In genomic region chr19:13396256-13397080, GRCh38 we compare ENCODE assay signal across 1 cellular context.
TF ChIP-seq lines count a peak whose summit lies in the region.

No MANE protein-coding gene starts in this region.

TF ChIP-seq in HepG2, 621 proteins besides CTCF, POLR2A, EP300 and RAD21 (continued from another document):
- no peak for TF ChIP-seq PHF5A (CRISPR knock-in tag; IDR thresholded peaks at IDR 0.05; ENCODE audit: low read depth, unreplicated experiment)
- TF ChIP-seq CEBPZ (IDR thresholded peaks at IDR 0.05; ENCODE audit: low read length), result no peak
- TF ChIP-seq RFXANK (CRISPR knock-in tag; IDR thresholded peaks at IDR 0.05), result no peak
- TF ChIP-seq, protein P1, sequence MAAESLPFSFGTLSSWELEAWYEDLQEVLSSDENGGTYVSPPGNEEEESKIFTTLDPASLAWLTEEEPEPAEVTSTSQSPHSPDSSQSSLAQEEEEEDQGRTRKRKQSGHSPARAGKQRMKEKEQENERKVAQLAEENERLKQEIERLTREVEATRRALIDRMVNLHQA (CRISPR knock-in tag; IDR thresholded peaks at IDR 0.05), result no peak
- TF ChIP-seq ZNF251 (CRISPR knock-in tag; IDR thresholded peaks at IDR 0.05), result no peak
- peak; percentile 96 for TF ChIP-seq THAP11 (CRISPR knock-in tag; IDR thresholded peaks at IDR 0.05)
- TF ChIP-seq ZSCAN31 (CRISPR knock-in tag; IDR thresholded peaks at IDR 0.05; ENCODE audit: low read depth), result no peak
- TF ChIP-seq STAG1 (CRISPR knock-in tag; IDR thresholded peaks at IDR 0.05), result no peak
- no peak for TF ChIP-seq ARID2 (CRISPR knock-in tag; IDR thresholded peaks at IDR 0.05; ENCODE audit: borderline replicate concordance)
- TF ChIP-seq ZUFSP (CRISPR knock-in tag; IDR thresholded peaks at IDR 0.05; ENCODE audit: borderline replicate concordance), result no peak
- no peak for TF ChIP-seq NFKB2 (CRISPR knock-in tag; IDR thresholded peaks at IDR 0.05; ENCODE audit: borderline replicate concordance)
- TF ChIP-seq GABPA (IDR thresholded peaks at IDR 0.05; ENCODE audit: low read depth, low read length), result peak; percentile 41
- TF ChIP-seq GABPA (CRISPR knock-in tag; IDR thresholded peaks at IDR 0.05; ENCODE audit: low read depth), result peak; percentile 84
- TF ChIP-seq HCFC1 (IDR thresholded peaks at IDR 0.05; ENCODE audit: low read depth, low read length), result 0 out of 2 replicates have a peak, but pooled peaks have one; percentile 39
- TF ChIP-seq STAT6 (CRISPR knock-in tag; IDR thresholded peaks at IDR 0.05; ENCODE audit: borderline replicate concordance), result no peak
- TF ChIP-seq MATR3 (CRISPR knock-in tag; IDR thresholded peaks at IDR 0.05), result no peak
- TF ChIP-seq TFE3 (CRISPR knock-in tag; IDR thresholded peaks at IDR 0.05), result no peak
- TF ChIP-seq PITX1 (CRISPR knock-in tag; IDR thresholded peaks at IDR 0.05), result no peak
- TF ChIP-seq SRSF1 (optimal IDR thresholded peaks at IDR 0.05; ENCODE audit: low read depth, low read length), result no peak
- TF ChIP-seq SMAD1 (CRISPR knock-in tag; IDR thresholded peaks at IDR 0.05; ENCODE audit: borderline replicate concordance, low read depth), result no peak
- no peak for TF ChIP-seq MAZ (IDR thresholded peaks at IDR 0.05; ENCODE audit: borderline replicate concordance, low read depth, low read length)
- no peak for TF ChIP-seq MAZ (CRISPR knock-in tag; IDR thresholded peaks at IDR 0.05; ENCODE audit: low read depth)
- TF ChIP-seq ZGPAT (CRISPR knock-in tag; IDR thresholded peaks at IDR 0.05), result no peak
- TF ChIP-seq RBAK (CRISPR knock-in tag; IDR thresholded peaks at IDR 0.05), result no peak
- TF ChIP-seq ZNF501 (CRISPR knock-in tag; IDR thresholded peaks at IDR 0.05), result no peak
- TF ChIP-seq HOXD1 (CRISPR knock-in tag; IDR thresholded peaks at IDR 0.05), result no peak
- TF ChIP-seq AKAP8 (CRISPR knock-in tag; IDR thresholded peaks at IDR 0.05), result no peak
- no peak for TF ChIP-seq NPAS2 (CRISPR knock-in tag; IDR thresholded peaks at IDR 0.05; ENCODE audit: borderline replicate concordance)
- TF ChIP-seq SIN3A (IDR thresholded peaks at IDR 0.05; ENCODE audit: borderline replicate concordance, low read depth, low read length), result no peak
- no peak for TF ChIP-seq MTF2 (CRISPR knock-in tag; IDR thresholded peaks at IDR 0.05; ENCODE audit: borderline replicate concordance)
- no peak for TF ChIP-seq MYNN (CRISPR knock-in tag; IDR thresholded peaks at IDR 0.05; ENCODE audit: low read depth)
- no peak for TF ChIP-seq ZNF615 (CRISPR knock-in tag; IDR thresholded peaks at IDR 0.05; ENCODE audit: borderline replicate concordance)
- TF ChIP-seq SP5 (CRISPR knock-in tag; IDR thresholded peaks at IDR 0.05; ENCODE audit: borderline replicate concordance, low read depth), result no peak
- no peak for TF ChIP-seq POGZ (CRISPR knock-in tag; IDR thresholded peaks at IDR 0.05)
